In genomic region chr11:102305352-102306047, GRCh38 we compare ENCODE assay signal across 11 cellular contexts. TPM values are rescaled to one million over a fixed set of nuclear protein-coding genes. Genes with fewer than 3 reads are reported as not detected.
DNase-seq lines count a peak whose midpoint lies in the region; ATAC-seq and TF ChIP-seq lines count a peak whose summit lies in the region.
"Had no signal": no experiment of that assay in that cellular context is flagged by ENCODE, and none has a peak within 500 bp of the region (broad histone marks: within the 10 kb centered on the region; RNA-seq: fewer than 3 reads in every experiment).

No MANE protein-coding gene starts in this region.

- H3K4me3 ChIP-seq in right cardiac atrium (ENCODE audit: low read length), result no peak overlapping the region
- H3K4me3 ChIP-seq in left ventricle myocardium inferior, result no peak overlapping the region
- H3K4me3 ChIP-seq in lung, result no peak overlapping the region
- H3K4me3 ChIP-seq in upper lobe of left lung, result no peak overlapping the region
- H3K4me3 ChIP-seq: HAP-1 had no signal

- no peaks in the 10 kb centered on the region for H3K9me3 ChIP-seq in right cardiac atrium (ENCODE audit: control insufficient read depth, low read length)
- peaks cover 16% of the 10 kb centered on the region for H3K9me3 ChIP-seq in left ventricle myocardium inferior (replicated peaks)
- H3K9me3 ChIP-seq in lung (ENCODE audit: control insufficient read depth in 2 of 2, insufficient read depth in 1 of 2, low read length in 1 of 2), result peaks cover 5 to 7% of the 10 kb centered on the region in 2 donors
- peaks cover 0 to 6% (median 0%) of the 10 kb centered on the region in 4 donors for H3K9me3 ChIP-seq in upper lobe of left lung
- H3K9me3 ChIP-seq: HAP-1 had no signal

- H3K36me3 ChIP-seq in left ventricle myocardium inferior, result no peaks in the 10 kb centered on the region
- H3K36me3 ChIP-seq in lung (ENCODE audit: control insufficient read depth in 2 of 2, insufficient read depth in 2 of 2, low read length in 2 of 2), result no peaks in the 10 kb centered on the region
- no peaks in the 10 kb centered on the region for H3K36me3 ChIP-seq in upper lobe of left lung
- H3K36me3 ChIP-seq: HAP-1 had no signal

- TF ChIP-seq POLR2A in upper lobe of left lung (IDR thresholded peaks at IDR 0.05), result no peak

- H3K36me3 Mint-ChIP-seq in activated T-helper 17 cell treated with anti-CD3 and anti-CD28 coated beads, Interleukin-2, amount 50 U/mL, for 72 hours (ENCODE audit: low read depth), result no peaks in the 10 kb centered on the region

- DNase-seq in right cardiac atrium (no peak), left ventricle myocardium inferior (no peak), lung (ENCODE audit: low spot score) (no peak), upper lobe of left lung (peak in 1 of 2 donors; percentile 39), OCI-M1 (lab: John Stamatoyannopoulos, UW) (no peak), cerebellar nuclear complex (lab: John Stamatoyannopoulos, UW) (no peak)
- DNase-seq: AML-193, NCI-H1694 had no signal

- peaks cover 49% of the 10 kb centered on the region for H3K4me1 Mint-ChIP-seq in activated T-helper 17 cell treated with anti-CD3 and anti-CD28 coated beads, Interleukin-2, amount 50 U/mL, for 72 hours

- peak overlapping the region; percentile 13 for H3K27ac ChIP-seq in right cardiac atrium (ENCODE audit: low read length)
- no peak overlapping the region for H3K27ac ChIP-seq in left ventricle myocardium inferior (replicated peaks)
- peak overlapping the region in 1 of 2 donors; percentile 88 for H3K27ac ChIP-seq in lung (ENCODE audit: low read depth in 1 of 2, low read length in 1 of 2)
- peak overlapping the region; percentile 73 to 89 (median 82) for H3K27ac ChIP-seq in upper lobe of left lung

- H3K4me1 ChIP-seq in right cardiac atrium (ENCODE audit: control insufficient read depth, insufficient read depth, low read length) (no peaks in the 10 kb centered on the region), left ventricle myocardium inferior (peaks cover 7% of the 10 kb centered on the region), lung (ENCODE audit: control insufficient read depth in 2 of 2, insufficient read depth in 2 of 2, low read length in 2 of 2) (peaks cover 2 to 4% of the 10 kb centered on the region in 2 donors), upper lobe of left lung (peaks cover 19 to 22% (median 20%) of the 10 kb centered on the region in 4 donors)
- H3K4me1 ChIP-seq: HAP-1 had no signal

- 62% methylated on average over 3 of the region's 3 CpGs for WGBS in right cardiac atrium
- 59 to 66% methylated on average over 3 of the region's 3 CpGs for WGBS in lung, 2 donors
- WGBS in upper lobe of left lung, 2 donors, result 41 to 61% methylated on average over 3 of the region's 3 CpGs

- H3K4me3 Mint-ChIP-seq in activated T-helper 17 cell treated with anti-CD3 and anti-CD28 coated beads, Interleukin-2, amount 50 U/mL, for 72 hours, result peak overlapping the region; percentile 88

- TF ChIP-seq CTCF in left ventricle myocardium inferior (IDR thresholded peaks at IDR 0.05; ENCODE audit: borderline replicate concordance), result no peak
- TF ChIP-seq CTCF in lung (IDR thresholded peaks at IDR 0.05; ENCODE audit: control extremely low read depth, extremely low read depth), result no peak
- TF ChIP-seq CTCF in upper lobe of left lung (IDR thresholded peaks at IDR 0.05), result no peak

- TF ChIP-seq EP300 in upper lobe of left lung (IDR thresholded peaks at IDR 0.05), result no peak

- H3K9me3 Mint-ChIP-seq in activated T-helper 17 cell treated with anti-CD3 and anti-CD28 coated beads, Interleukin-2, amount 50 U/mL, for 72 hours, result peaks cover 13% of the 10 kb centered on the region

- intact Hi-C loops in right cardiac atrium (cut with DNase I), result no loop called here
- intact Hi-C loops in left ventricle myocardium inferior (cut with micrococcal nuclease), result no loop called here

- ATAC-seq in right cardiac atrium (no peak), lung (ENCODE audit: insufficient read depth, low FRiP score) (peak; percentile 10), upper lobe of left lung (ENCODE audit: low FRiP score in 2 of 2) (no peak), HG03045 (IDR thresholded peaks at IDR 0.05; ENCODE audit: unreplicated experiment) (no peak)
- ATAC-seq in activated T-helper 17 cell treated with anti-CD3 and anti-CD28 coated beads, Interleukin-2, amount 50 U/mL, for 72 hours (replicated peaks), result peak; percentile 5

- H3K27ac Mint-ChIP-seq in activated T-helper 17 cell treated with anti-CD3 and anti-CD28 coated beads, Interleukin-2, amount 50 U/mL, for 72 hours, result peak overlapping the region; percentile 74

- H3K27me3 Mint-ChIP-seq in activated T-helper 17 cell treated with anti-CD3 and anti-CD28 coated beads, Interleukin-2, amount 50 U/mL, for 72 hours, result no peaks in the 10 kb centered on the region

- no peaks in the 10 kb centered on the region for H3K27me3 ChIP-seq in right cardiac atrium (ENCODE audit: control insufficient read depth, insufficient read depth)
- no peaks in the 10 kb centered on the region for H3K27me3 ChIP-seq in left ventricle myocardium inferior (ENCODE audit: low read depth)
- no peaks in the 10 kb centered on the region for H3K27me3 ChIP-seq in lung (ENCODE audit: control insufficient read depth, insufficient read depth)
- H3K27me3 ChIP-seq in upper lobe of left lung, result no peaks in the 10 kb centered on the region

RNA-seq across cellular contexts. Expression of gene BIRC3, which starts 11.8 kb away (rescaled TPM):
- 10 to 100 TPM in 3 of 4 donors, 1 to 10 TPM in 1; 8.7 to 11.9 (median 11.7) TPM for total RNA-seq in right cardiac atrium
- polyA plus RNA-seq in right cardiac atrium, result 6.2 TPM
- total RNA-seq in left ventricle myocardium inferior, result 8.1 TPM
- 100 to 1,000 TPM; 124 to 355 TPM for total RNA-seq in activated T-helper 17 cell treated with anti-CD3 and anti-CD28 coated beads, Interleukin-2, amount 50 U/mL, for 72 hours
- total RNA-seq in lung, result 10 to 100 TPM; 20.2 to 44.5 TPM
- 10 to 100 TPM in 1 of 2 donors, 1 to 10 TPM in 1; 8.7 to 61.0 TPM for polyA plus RNA-seq in lung
- total RNA-seq in upper lobe of left lung, result 10 to 100 TPM in 5 of 6 donors, 1 to 10 TPM in 1; 8.8 to 39.5 (median 19.1) TPM

RNA-seq across cellular contexts. Expression of gene BIRC2, which starts 41.5 kb away (rescaled TPM):
- total RNA-seq in right cardiac atrium (10 to 100 TPM; 29.6 to 35.0 (median 31.9) TPM), left ventricle myocardium inferior (30.4 TPM), lung (10 to 100 TPM; 31.0 to 99.9 TPM), upper lobe of left lung (10 to 100 TPM; 23.1 to 56.7 (median 37.8) TPM)
- polyA plus RNA-seq in right cardiac atrium (21.1 TPM), lung (10 to 100 TPM; 16.7 to 26.7 TPM)
- 10 to 100 TPM; 27.3 to 60.9 TPM for total RNA-seq in activated T-helper 17 cell treated with anti-CD3 and anti-CD28 coated beads, Interleukin-2, amount 50 U/mL, for 72 hours

Comparison
In these comparisons a context has a peak if more than half of its experiments do, and no peak if none do; other contexts are left out.
1. ATAC-seq: peak in activated T-helper 17 cell treated with anti-CD3 and anti-CD28 coated beads, Interleukin-2, amount 50 U/mL, for 72 hours (single experiment) and lung (single experiment); none in right cardiac atrium (0 of 2), upper lobe of left lung (0 of 2) and HG03045 (single experiment).